ENCODE assay signal across 29 cellular contexts in the genomic region with DNA sequence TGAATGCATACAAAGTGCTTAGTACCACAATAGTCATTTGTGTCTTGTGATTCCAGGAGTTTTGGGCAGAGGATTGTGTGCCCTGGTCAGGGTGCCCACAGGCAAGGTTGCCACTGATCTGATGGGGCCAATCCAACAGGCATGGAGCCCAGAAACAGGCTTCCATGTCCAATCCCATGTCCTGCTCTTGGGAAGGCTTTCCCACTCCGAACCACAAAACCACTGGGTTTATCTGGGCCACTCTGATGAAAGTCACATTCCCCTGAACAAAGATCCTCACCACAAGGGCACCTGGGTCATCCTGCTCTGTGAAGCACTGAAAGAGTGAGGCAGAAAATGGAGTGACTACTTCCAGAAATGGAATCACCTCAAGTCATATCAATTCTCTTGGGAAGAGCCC.
"Had no signal": no experiment of that assay in that cellular context is flagged by ENCODE, and none has a peak within 500 bp of the region (broad histone marks: within the 10 kb centered on the region; RNA-seq: fewer than 3 reads in every experiment).

No MANE protein-coding gene starts in this region.

- DNase-seq: activated B cell treated with CpG ODN at 0.5 μM for 24 hours; activated CD4-positive, alpha-beta memory T cell treated with anti-CD3 and anti-CD28 coated beads for 36 hours; activated CD4-positive, alpha-beta T cell treated with anti-CD3 and anti-CD28 coated beads for 4 hours; activated CD4-positive, alpha-beta T cell treated with anti-CD3 and anti-CD28 coated beads, Interleukin-2, amount 10 ng/mL, durations not matched to agents 24 days and 14 days; activated CD4-positive, alpha-beta T cell treated with anti-CD3 and anti-CD28 coated beads, Interleukin-2, amount 50 U/mL, for 1 hour; activated CD4-positive, alpha-beta T cell treated with anti-CD3 and anti-CD28 coated beads, Interleukin-2, amount 50 U/mL, for 4 hours; activated CD4-positive, CD25-positive, alpha-beta regulatory T cell treated with anti-CD3 and anti-CD28 coated beads, Interleukin-2, amount 50 U/mL, for 72 hours; activated CD8-positive, alpha-beta memory T cell treated with anti-CD3 and anti-CD28 coated beads for 24 hours; activated CD8-positive, alpha-beta memory T cell treated with anti-CD3 and anti-CD28 coated beads, Interleukin-2, amount 10 ng/mL, durations not matched to agents 7 days and 5 days; activated CD8-positive, alpha-beta memory T cell treated with anti-CD3 and anti-CD28 coated beads, Interleukin-2, amount 50 U/mL, for 48 hours; activated CD8-positive, alpha-beta T cell treated with anti-CD3 and anti-CD28 coated beads, Interleukin-2, amount 10 ng/mL, durations not matched to agents 7 days and 5 days; activated effector memory CD4-positive, alpha-beta T cell treated with Interleukin-2 at 50 U/mL for 16 hours; activated gamma-delta T cell; activated naive CD4-positive, alpha-beta T cell treated with anti-CD3 and anti-CD28 coated beads for 36 hours; activated naive CD4-positive, alpha-beta T cell treated with anti-CD3 and anti-CD28 coated beads, Interleukin-2, amount 50 U/mL, for 16 hours; activated naive CD8-positive, alpha-beta T cell treated with anti-CD3 and anti-CD28 coated beads for 36 hours; activated T-cell treated with anti-CD3 and anti-CD28 coated beads, Interleukin-2, amount 50 U/mL, for 24 hours; activated T-cell treated with anti-CD3 and anti-CD28 coated beads, Interleukin-2, amount 50 U/mL, for 48 hours; adrenal gland; amniotic stem cell; aorta; body of pancreas; brain microvascular endothelial cell; central memory CD4-positive, alpha-beta T cell; T-cell; T-helper 2 cell; T-helper 9 cell had no signal

- H3K4me3 ChIP-seq: adrenal gland, body of pancreas, breast epithelium had no signal

- H3K9me3 ChIP-seq: adrenal gland, body of pancreas, breast epithelium had no signal

- H3K27me3 ChIP-seq: adrenal gland, body of pancreas, brain microvascular endothelial cell had no signal

- H3K27ac ChIP-seq: adrenal gland, body of pancreas, brain microvascular endothelial cell, breast epithelium, VCaP had no signal

- H3K4me1 ChIP-seq: adrenal gland, body of pancreas, breast epithelium had no signal

- H3K36me3 ChIP-seq: adrenal gland, brain microvascular endothelial cell, breast epithelium had no signal
